ENCODE assay signal across 1 cellular context in the genomic region with DNA sequence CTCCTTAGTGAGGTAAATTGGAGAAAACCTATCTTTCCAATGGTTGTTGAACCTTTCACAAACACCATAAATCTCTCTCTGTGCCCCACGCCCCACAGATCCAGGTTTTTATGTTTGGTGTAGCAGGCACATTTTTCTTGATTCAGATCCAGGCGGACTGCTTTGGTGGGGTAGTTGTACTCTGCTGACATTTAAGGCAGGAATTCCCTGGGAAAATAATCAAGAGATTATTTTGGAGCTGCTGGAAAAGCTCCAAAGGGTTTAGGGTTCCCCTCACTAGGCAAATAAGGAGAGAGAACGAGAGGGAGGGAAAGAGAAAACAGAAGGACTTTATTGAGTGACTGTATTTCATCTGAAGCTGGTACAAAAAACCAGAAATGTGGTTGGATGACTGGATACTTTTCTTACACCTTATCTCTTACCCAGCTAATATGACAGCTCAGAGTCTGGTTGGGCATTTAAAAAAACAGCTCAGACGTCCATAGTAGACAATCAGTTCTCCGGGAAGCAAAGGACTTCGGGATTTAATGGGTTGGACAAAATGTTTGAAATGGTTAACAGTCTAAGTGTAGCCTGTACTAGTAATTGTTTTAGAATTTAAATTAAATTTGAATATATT.
TF ChIP-seq lines count a peak whose summit lies in the region.

No MANE protein-coding gene starts in this region.

TF ChIP-seq in HEK293, 187 proteins besides CTCF, POLR2A, EP300 and RAD21 (continued from another document and continues in another):
- TF ChIP-seq OVOL3 (tag by site-specific recombination; IDR thresholded peaks at IDR 0.05) (peak; percentile 37; the same call in 1 of the 2 replicates), ZNF311 (tag by site-specific recombination; IDR thresholded peaks at IDR 0.05; ENCODE audit: borderline replicate concordance) (no peak), ZEB2 (tag by site-specific recombination; IDR thresholded peaks at IDR 0.05) (no peak), ZNF747 (tag by site-specific recombination; IDR thresholded peaks at IDR 0.05) (no peak), RBAK (tag by site-specific recombination; IDR thresholded peaks at IDR 0.05) (no peak), ZNF777 (tag by site-specific recombination; IDR thresholded peaks at IDR 0.05; ENCODE audit: borderline replicate concordance) (no peak), IKZF3 (tag by site-specific recombination; IDR thresholded peaks at IDR 0.05) (no peak), ZBTB7A (tag by site-specific recombination; IDR thresholded peaks at IDR 0.05; ENCODE audit: low read depth) (no peak), SP3 (tag by site-specific recombination; IDR thresholded peaks at IDR 0.05) (no peak), ZNF239 (tag by site-specific recombination; IDR thresholded peaks at IDR 0.05) (no peak), ZNF76 (tag by site-specific recombination; IDR thresholded peaks at IDR 0.05; ENCODE audit: borderline replicate concordance, low read depth) (no peak), FEZF1 (tag by site-specific recombination; IDR thresholded peaks at IDR 0.05) (no peak), ZNF830 (tag by site-specific recombination; IDR thresholded peaks at IDR 0.05; ENCODE audit: low read depth) (no peak), ZNF423 (tag by site-specific recombination; IDR thresholded peaks at IDR 0.05) (no peak), ZNF623 (tag by site-specific recombination; IDR thresholded peaks at IDR 0.05) (no peak), HOXC10 (CRISPR knock-in tag; IDR thresholded peaks at IDR 0.05) (no peak), ZNF394 (tag by site-specific recombination; IDR thresholded peaks at IDR 0.05; ENCODE audit: borderline replicate concordance) (no peak), ZNF169 (tag by site-specific recombination; IDR thresholded peaks at IDR 0.05) (no peak), ZNF596 (tag by site-specific recombination; IDR thresholded peaks at IDR 0.05) (no peak), ZBTB17 (tag by site-specific recombination; IDR thresholded peaks at IDR 0.05) (no peak), ZNF768 (tag by site-specific recombination; IDR thresholded peaks at IDR 0.05) (no peak), ZNF792 (tag by site-specific recombination; IDR thresholded peaks at IDR 0.05) (no peak), ZNF274 (IDR thresholded peaks at IDR 0.05; ENCODE audit: low read length) (no peak), ZNF274 (tag by site-specific recombination; IDR thresholded peaks at IDR 0.05; ENCODE audit: borderline replicate concordance) (no peak), ZNF510 (tag by site-specific recombination; IDR thresholded peaks at IDR 0.05; ENCODE audit: insufficient replicate concordance) (no peak), HOXD13 (CRISPR knock-in tag; IDR thresholded peaks at IDR 0.05; ENCODE audit: borderline replicate concordance) (no peak), YY1 (tag by site-specific recombination; IDR thresholded peaks at IDR 0.05) (no peak), ZNF571 (tag by site-specific recombination; IDR thresholded peaks at IDR 0.05) (no peak), ZNF548 (tag by site-specific recombination; IDR thresholded peaks at IDR 0.05) (no peak), ZNF600 (tag by site-specific recombination; IDR thresholded peaks at IDR 0.05) (0 out of 2 replicates have a peak, but pooled peaks have one; percentile 22), ZXDB (tag by site-specific recombination; IDR thresholded peaks at IDR 0.05) (peak; percentile 76), GLIS2 (tag by site-specific recombination; IDR thresholded peaks at IDR 0.05) (no peak)
- TF ChIP-seq, protein P1, sequence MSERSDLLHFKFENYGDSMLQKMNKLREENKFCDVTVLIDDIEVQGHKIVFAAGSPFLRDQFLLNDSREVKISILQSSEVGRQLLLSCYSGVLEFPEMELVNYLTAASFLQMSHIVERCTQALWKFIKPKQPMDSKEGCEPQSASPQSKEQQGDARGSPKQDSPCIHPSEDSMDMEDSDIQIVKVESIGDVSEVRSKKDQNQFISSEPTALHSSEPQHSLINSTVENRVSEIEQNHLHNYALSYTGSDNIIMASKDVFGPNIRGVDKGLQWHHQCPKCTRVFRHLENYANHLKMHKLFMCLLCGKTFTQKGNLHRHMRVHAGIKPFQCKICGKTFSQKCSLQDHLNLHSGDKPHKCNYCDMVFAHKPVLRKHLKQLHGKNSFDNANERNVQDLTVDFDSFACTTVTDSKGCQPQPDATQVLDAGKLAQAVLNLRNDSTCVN (tag by site-specific recombination; optimal IDR thresholded peaks at IDR 0.05), result no peak
- TF ChIP-seq, protein P2, sequence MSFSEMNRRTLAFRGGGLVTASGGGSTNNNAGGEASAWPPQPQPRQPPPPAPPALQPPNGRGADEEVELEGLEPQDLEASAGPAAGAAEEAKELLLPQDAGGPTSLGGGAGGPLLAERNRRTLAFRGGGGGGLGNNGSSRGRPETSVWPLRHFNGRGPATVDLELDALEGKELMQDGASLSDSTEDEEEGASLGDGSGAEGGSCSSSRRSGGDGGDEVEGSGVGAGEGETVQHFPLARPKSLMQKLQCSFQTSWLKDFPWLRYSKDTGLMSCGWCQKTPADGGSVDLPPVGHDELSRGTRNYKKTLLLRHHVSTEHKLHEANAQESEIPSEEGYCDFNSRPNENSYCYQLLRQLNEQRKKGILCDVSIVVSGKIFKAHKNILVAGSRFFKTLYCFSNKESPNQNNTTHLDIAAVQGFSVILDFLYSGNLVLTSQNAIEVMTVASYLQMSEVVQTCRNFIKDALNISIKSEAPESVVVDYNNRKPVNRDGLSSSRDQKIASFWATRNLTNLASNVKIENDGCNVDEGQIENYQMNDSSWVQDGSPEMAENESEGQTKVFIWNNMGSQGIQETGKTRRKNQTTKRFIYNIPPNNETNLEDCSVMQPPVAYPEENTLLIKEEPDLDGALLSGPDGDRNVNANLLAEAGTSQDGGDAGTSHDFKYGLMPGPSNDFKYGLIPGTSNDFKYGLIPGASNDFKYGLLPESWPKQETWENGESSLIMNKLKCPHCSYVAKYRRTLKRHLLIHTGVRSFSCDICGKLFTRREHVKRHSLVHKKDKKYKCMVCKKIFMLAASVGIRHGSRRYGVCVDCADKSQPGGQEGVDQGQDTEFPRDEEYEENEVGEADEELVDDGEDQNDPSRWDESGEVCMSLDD (tag by site-specific recombination; IDR thresholded peaks at IDR 0.05), result no peak
- TF ChIP-seq, protein P3, sequence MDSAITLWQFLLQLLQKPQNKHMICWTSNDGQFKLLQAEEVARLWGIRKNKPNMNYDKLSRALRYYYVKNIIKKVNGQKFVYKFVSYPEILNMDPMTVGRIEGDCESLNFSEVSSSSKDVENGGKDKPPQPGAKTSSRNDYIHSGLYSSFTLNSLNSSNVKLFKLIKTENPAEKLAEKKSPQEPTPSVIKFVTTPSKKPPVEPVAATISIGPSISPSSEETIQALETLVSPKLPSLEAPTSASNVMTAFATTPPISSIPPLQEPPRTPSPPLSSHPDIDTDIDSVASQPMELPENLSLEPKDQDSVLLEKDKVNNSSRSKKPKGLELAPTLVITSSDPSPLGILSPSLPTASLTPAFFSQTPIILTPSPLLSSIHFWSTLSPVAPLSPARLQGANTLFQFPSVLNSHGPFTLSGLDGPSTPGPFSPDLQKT (IDR thresholded peaks at IDR 0.05; ENCODE audit: borderline replicate concordance, low read depth, low read length), result no peak
- TF ChIP-seq, protein P4, sequence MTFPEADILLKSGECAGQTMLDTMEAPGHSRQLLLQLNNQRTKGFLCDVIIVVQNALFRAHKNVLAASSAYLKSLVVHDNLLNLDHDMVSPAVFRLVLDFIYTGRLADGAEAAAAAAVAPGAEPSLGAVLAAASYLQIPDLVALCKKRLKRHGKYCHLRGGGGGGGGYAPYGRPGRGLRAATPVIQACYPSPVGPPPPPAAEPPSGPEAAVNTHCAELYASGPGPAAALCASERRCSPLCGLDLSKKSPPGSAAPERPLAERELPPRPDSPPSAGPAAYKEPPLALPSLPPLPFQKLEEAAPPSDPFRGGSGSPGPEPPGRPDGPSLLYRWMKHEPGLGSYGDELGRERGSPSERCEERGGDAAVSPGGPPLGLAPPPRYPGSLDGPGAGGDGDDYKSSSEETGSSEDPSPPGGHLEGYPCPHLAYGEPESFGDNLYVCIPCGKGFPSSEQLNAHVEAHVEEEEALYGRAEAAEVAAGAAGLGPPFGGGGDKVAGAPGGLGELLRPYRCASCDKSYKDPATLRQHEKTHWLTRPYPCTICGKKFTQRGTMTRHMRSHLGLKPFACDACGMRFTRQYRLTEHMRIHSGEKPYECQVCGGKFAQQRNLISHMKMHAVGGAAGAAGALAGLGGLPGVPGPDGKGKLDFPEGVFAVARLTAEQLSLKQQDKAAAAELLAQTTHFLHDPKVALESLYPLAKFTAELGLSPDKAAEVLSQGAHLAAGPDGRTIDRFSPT (tag by site-specific recombination; IDR thresholded peaks at IDR 0.05), result no peak
- TF ChIP-seq, protein P5, sequence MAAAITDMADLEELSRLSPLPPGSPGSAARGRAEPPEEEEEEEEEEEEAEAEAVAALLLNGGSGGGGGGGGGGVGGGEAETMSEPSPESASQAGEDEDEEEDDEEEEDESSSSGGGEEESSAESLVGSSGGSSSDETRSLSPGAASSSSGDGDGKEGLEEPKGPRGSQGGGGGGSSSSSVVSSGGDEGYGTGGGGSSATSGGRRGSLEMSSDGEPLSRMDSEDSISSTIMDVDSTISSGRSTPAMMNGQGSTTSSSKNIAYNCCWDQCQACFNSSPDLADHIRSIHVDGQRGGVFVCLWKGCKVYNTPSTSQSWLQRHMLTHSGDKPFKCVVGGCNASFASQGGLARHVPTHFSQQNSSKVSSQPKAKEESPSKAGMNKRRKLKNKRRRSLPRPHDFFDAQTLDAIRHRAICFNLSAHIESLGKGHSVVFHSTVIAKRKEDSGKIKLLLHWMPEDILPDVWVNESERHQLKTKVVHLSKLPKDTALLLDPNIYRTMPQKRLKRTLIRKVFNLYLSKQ (tag by site-specific recombination; IDR thresholded peaks at IDR 0.05; ENCODE audit: borderline replicate concordance), result no peak
- TF ChIP-seq, protein P6, sequence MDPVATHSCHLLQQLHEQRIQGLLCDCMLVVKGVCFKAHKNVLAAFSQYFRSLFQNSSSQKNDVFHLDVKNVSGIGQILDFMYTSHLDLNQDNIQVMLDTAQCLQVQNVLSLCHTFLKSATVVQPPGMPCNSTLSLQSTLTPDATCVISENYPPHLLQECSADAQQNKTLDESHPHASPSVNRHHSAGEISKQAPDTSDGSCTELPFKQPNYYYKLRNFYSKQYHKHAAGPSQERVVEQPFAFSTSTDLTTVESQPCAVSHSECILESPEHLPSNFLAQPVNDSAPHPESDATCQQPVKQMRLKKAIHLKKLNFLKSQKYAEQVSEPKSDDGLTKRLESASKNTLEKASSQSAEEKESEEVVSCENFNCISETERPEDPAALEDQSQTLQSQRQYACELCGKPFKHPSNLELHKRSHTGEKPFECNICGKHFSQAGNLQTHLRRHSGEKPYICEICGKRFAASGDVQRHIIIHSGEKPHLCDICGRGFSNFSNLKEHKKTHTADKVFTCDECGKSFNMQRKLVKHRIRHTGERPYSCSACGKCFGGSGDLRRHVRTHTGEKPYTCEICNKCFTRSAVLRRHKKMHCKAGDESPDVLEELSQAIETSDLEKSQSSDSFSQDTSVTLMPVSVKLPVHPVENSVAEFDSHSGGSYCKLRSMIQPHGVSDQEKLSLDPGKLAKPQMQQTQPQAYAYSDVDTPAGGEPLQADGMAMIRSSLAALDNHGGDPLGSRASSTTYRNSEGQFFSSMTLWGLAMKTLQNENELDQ (tag by site-specific recombination; IDR thresholded peaks at IDR 0.05; ENCODE audit: low read depth), result no peak
- TF ChIP-seq, protein P7, sequence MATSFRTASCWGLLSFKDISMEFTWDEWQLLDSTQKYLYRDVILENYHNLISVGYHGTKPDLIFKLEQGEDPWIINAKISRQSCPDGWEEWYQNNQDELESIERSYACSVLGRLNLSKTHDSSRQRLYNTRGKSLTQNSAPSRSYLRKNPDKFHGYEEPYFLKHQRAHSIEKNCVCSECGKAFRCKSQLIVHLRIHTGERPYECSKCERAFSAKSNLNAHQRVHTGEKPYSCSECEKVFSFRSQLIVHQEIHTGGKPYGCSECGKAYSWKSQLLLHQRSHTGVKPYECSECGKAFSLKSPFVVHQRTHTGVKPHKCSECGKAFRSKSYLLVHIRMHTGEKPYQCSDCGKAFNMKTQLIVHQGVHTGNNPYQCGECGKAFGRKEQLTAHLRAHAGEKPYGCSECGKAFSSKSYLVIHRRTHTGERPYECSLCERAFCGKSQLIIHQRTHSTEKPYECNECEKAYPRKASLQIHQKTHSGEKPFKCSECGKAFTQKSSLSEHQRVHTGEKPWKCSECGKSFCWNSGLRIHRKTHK (tag by site-specific recombination; IDR thresholded peaks at IDR 0.05), result no peak
- TF ChIP-seq, protein P8, sequence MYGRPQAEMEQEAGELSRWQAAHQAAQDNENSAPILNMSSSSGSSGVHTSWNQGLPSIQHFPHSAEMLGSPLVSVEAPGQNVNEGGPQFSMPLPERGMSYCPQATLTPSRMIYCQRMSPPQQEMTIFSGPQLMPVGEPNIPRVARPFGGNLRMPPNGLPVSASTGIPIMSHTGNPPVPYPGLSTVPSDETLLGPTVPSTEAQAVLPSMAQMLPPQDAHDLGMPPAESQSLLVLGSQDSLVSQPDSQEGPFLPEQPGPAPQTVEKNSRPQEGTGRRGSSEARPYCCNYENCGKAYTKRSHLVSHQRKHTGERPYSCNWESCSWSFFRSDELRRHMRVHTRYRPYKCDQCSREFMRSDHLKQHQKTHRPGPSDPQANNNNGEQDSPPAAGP (tag by site-specific recombination; IDR thresholded peaks at IDR 0.05), result 0 out of 2 replicates have a peak, but pooled peaks have one; percentile 16
- TF ChIP-seq, protein P9, sequence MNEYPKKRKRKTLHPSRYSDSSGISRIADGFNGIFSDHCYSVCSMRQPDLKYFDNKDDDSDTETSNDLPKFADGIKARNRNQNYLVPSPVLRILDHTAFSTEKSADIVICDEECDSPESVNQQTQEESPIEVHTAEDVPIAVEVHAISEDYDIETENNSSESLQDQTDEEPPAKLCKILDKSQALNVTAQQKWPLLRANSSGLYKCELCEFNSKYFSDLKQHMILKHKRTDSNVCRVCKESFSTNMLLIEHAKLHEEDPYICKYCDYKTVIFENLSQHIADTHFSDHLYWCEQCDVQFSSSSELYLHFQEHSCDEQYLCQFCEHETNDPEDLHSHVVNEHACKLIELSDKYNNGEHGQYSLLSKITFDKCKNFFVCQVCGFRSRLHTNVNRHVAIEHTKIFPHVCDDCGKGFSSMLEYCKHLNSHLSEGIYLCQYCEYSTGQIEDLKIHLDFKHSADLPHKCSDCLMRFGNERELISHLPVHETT (tag by site-specific recombination; IDR thresholded peaks at IDR 0.05), result no peak
